In genomic region chr4:10320130-10320529, GRCh38 we compare ENCODE assay signal across 1 cellular context.
TF ChIP-seq lines count a peak whose summit lies in the region.

No MANE protein-coding gene starts in this region.

TF ChIP-seq in HepG2, 621 proteins besides CTCF, POLR2A, EP300 and RAD21 (continued from another document):
- TF ChIP-seq THRA (CRISPR knock-in tag; IDR thresholded peaks at IDR 0.05; ENCODE audit: borderline replicate concordance) (peak; percentile 43; the same call in 1 of the 2 replicates), SOX5 (CRISPR knock-in tag; IDR thresholded peaks at IDR 0.05; ENCODE audit: borderline replicate concordance) (peak; percentile 81), MEIS1 (CRISPR knock-in tag; IDR thresholded peaks at IDR 0.05; ENCODE audit: borderline replicate concordance) (peak; percentile 51; the same call in 1 of the 2 replicates), SYNCRIP (IDR thresholded peaks at IDR 0.05; ENCODE audit: insufficient read depth, low read depth, low read length) (no peak), SP5 (CRISPR knock-in tag; IDR thresholded peaks at IDR 0.05; ENCODE audit: borderline replicate concordance, low read depth) (no peak), ZFX (CRISPR knock-in tag; IDR thresholded peaks at IDR 0.05; ENCODE audit: low read depth) (peak; percentile 42; the same call in 1 of the 2 replicates), JUN (CRISPR knock-in tag; IDR thresholded peaks at IDR 0.05) (0 out of 2 replicates have a peak, but pooled peaks have one; percentile 59)
- TF ChIP-seq, protein P1, sequence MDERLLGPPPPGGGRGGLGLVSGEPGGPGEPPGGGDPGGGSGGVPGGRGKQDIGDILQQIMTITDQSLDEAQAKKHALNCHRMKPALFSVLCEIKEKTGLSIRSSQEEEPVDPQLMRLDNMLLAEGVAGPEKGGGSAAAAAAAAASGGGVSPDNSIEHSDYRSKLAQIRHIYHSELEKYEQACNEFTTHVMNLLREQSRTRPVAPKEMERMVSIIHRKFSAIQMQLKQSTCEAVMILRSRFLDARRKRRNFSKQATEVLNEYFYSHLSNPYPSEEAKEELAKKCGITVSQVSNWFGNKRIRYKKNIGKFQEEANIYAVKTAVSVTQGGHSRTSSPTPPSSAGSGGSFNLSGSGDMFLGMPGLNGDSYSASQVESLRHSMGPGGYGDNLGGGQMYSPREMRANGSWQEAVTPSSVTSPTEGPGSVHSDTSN (CRISPR knock-in tag; IDR thresholded peaks at IDR 0.05), result peak; percentile 71
